ENCODE assay signal across 16 cellular contexts in genomic region chr2:64137996-64138395, GRCh38. TPM values are rescaled to one million over a fixed set of nuclear protein-coding genes. Genes with fewer than 3 reads are reported as not detected.
DNase-seq lines count a peak whose midpoint lies in the region; ATAC-seq, FAIRE-seq and TF ChIP-seq lines count a peak whose summit lies in the region.
"Had no signal": no experiment of that assay in that cellular context is flagged by ENCODE, and none has a peak within 500 bp of the region (broad histone marks: within the 10 kb centered on the region; RNA-seq: fewer than 3 reads in every experiment).

No MANE protein-coding gene starts in this region.

- H3K9ac ChIP-seq in HepG2 (ENCODE audit: insufficient read depth, low read depth, low read length) = no peak overlapping the region

- no peak for TF ChIP-seq EP300 in HepG2 (IDR thresholded peaks at IDR 0.05; ENCODE audit: low read depth in 2 of 2, low read length in 2 of 2)
- TF ChIP-seq EP300 in HepG2 (CRISPR knock-in tag; IDR thresholded peaks at IDR 0.05; ENCODE audit: borderline replicate concordance) = no peak

- TF ChIP-seq RAD21 in HepG2 (CRISPR knock-in tag; IDR thresholded peaks at IDR 0.05) = no peak

- in situ Hi-C loops in HepG2 (cut with HindIII; ENCODE audit: extremely low pct_ligation_motif_present, low pct_unique_long_range_greater_than_20kb) = no loop called here

- TF ChIP-seq CTCF in HepG2 (CRISPR knock-in tag; IDR thresholded peaks at IDR 0.05) (no peak), right lobe of liver (IDR thresholded peaks at IDR 0.05) (no peak)

- FAIRE-seq in HepG2 (lab: Jason Lieb, UNC) = no peak

- H3K4me2 ChIP-seq in HepG2 (ENCODE audit: low read depth, low read length) = no peak overlapping the region

- H3K27me3 ChIP-seq in HepG2 (ENCODE audit: control insufficient read depth in 1 of 2, insufficient read depth in 2 of 2, low read length in 2 of 2) = no peaks in the 10 kb centered on the region; a peak in 1 of 5 replicates
- no peaks in the 10 kb centered on the region for H3K27me3 ChIP-seq in right lobe of liver
- H3K27me3 ChIP-seq: MG63, ovary had no signal

- no peaks in the 10 kb centered on the region for H3K27me3 Mint-ChIP-seq in activated naive CD8-positive, alpha-beta T cell treated with anti-CD3 and anti-CD28 coated beads, Interleukin-2, amount 50 U/mL, for 24 hours
- no peaks in the 10 kb centered on the region for H3K27me3 Mint-ChIP-seq in naive B cell
- H3K27me3 Mint-ChIP-seq: central memory CD8-positive, alpha-beta T cell had no signal

- H3K4me1 ChIP-seq in HepG2 (ENCODE audit: insufficient read depth, low read length) = peaks cover 34% of the 10 kb centered on the region
- peaks cover 0 to 16% (median 6%) of the 10 kb centered on the region in 4 donors for H3K4me1 ChIP-seq in right lobe of liver

- CTCF ChIA-PET in HepG2 (lab: Yijun Ruan, JAX; ENCODE audit: low intra/inter-chr PET ratio, low total read pairs) = no interaction called here

- no peak overlapping the region for H3K4me3 Mint-ChIP-seq in activated naive CD8-positive, alpha-beta T cell treated with anti-CD3 and anti-CD28 coated beads, Interleukin-2, amount 50 U/mL, for 24 hours
- peak overlapping the region in 5 of 8 donors; percentile 5 to 70 (median 23) for H3K4me3 Mint-ChIP-seq in naive B cell
- H3K4me3 Mint-ChIP-seq: central memory CD8-positive, alpha-beta T cell had no signal

- no peak overlapping the region for H3K27ac ChIP-seq in HepG2 (ENCODE audit: extremely low read length, insufficient read depth, low read length)
- H3K27ac ChIP-seq in right lobe of liver = no peak overlapping the region
- H3K27ac ChIP-seq: ovary had no signal

- DNase-seq in HepG2 (ENCODE audit: low spot score) (no peak), right lobe of liver (no peak), naive B cell (no peak), activated gamma-delta T cell (lab: John Stamatoyannopoulos, UW) (no peak)
- no peak for DNase-seq in activated naive CD8-positive, alpha-beta T cell treated with anti-CD3 and anti-CD28 coated beads, Interleukin-2, amount 50 U/mL, for 24 hours
- no peak for DNase-seq in activated effector memory CD4-positive, alpha-beta T cell treated with anti-CD3 and anti-CD28 coated beads, Interleukin-2, amount 50 U/mL, for 16 hours
- DNase-seq: activated CD4-positive, alpha-beta T cell treated with anti-CD3 and anti-CD28 coated beads for 4 hours; activated naive CD4-positive, alpha-beta T cell treated with anti-CD3 and anti-CD28 coated beads, Interleukin-2, amount 50 U/mL, for 16 hours; DMS79; mesenchymal stem cell; MG63; NCI-H2171; ovary had no signal

- peaks cover 17% of the 10 kb centered on the region for H3K36me3 Mint-ChIP-seq in activated naive CD8-positive, alpha-beta T cell treated with anti-CD3 and anti-CD28 coated beads, Interleukin-2, amount 50 U/mL, for 24 hours (ENCODE audit: low read depth)
- H3K36me3 Mint-ChIP-seq in naive B cell = no peaks in the 10 kb centered on the region

- H3K36me3 ChIP-seq in HepG2 (replicated peaks in 1 of 2; ENCODE audit: control insufficient read depth in 1 of 2, insufficient read depth in 2 of 2, low read length in 2 of 2) (peaks cover 4 to 7% of the 10 kb centered on the region in 2 experiments; a peak in 2 of 5 replicates), right lobe of liver (no peaks in the 10 kb centered on the region)
- H3K36me3 ChIP-seq: MG63, ovary had no signal

- peaks cover 98% of the 10 kb centered on the region for H3K79me2 ChIP-seq in HepG2 (ENCODE audit: insufficient read depth, low read length)

- TF ChIP-seq POLR2A in HepG2 (IDR thresholded peaks at IDR 0.05; ENCODE audit: insufficient read depth in 1 of 2, low read depth in 2 of 2, low read length in 2 of 2) = no peak
- TF ChIP-seq POLR2A in right lobe of liver (IDR thresholded peaks at IDR 0.05) = no peak

- H3K9me3 Mint-ChIP-seq in activated naive CD8-positive, alpha-beta T cell treated with anti-CD3 and anti-CD28 coated beads, Interleukin-2, amount 50 U/mL, for 24 hours = no peaks in the 10 kb centered on the region
- H3K9me3 Mint-ChIP-seq in naive B cell = no peaks in the 10 kb centered on the region
- H3K9me3 Mint-ChIP-seq: central memory CD8-positive, alpha-beta T cell had no signal

- H3K4me1 Mint-ChIP-seq in activated naive CD8-positive, alpha-beta T cell treated with anti-CD3 and anti-CD28 coated beads, Interleukin-2, amount 50 U/mL, for 24 hours = peaks cover 90% of the 10 kb centered on the region
- H3K4me1 Mint-ChIP-seq in naive B cell = peaks cover 44 to 72% (median 59%) of the 10 kb centered on the region in 3 donors

- H3K4me3 ChIP-seq in HepG2 (replicated peaks in 1 of 3; ENCODE audit: insufficient read depth in 1 of 3, low read depth in 2 of 3, low read length in 3 of 3) (no peak overlapping the region), right lobe of liver (no peak overlapping the region)
- H3K4me3 ChIP-seq: MG63, ovary had no signal

- no peak for ATAC-seq in HepG2
- ATAC-seq in right lobe of liver = no peak
- no peak for ATAC-seq in activated naive CD8-positive, alpha-beta T cell treated with anti-CD3 and anti-CD28 coated beads, Interleukin-2, amount 50 U/mL, for 24 hours
- ATAC-seq in naive B cell (ENCODE audit: low read depth in 2 of 2) = no peak
- ATAC-seq in HG03095 (IDR thresholded peaks at IDR 0.05; ENCODE audit: unreplicated experiment) = no peak
- no peak for ATAC-seq in GM19397 (IDR thresholded peaks at IDR 0.05; ENCODE audit: unreplicated experiment)

- H4K20me1 ChIP-seq in HepG2 (ENCODE audit: insufficient read depth, low read length) = peaks cover 3% of the 10 kb centered on the region; the same call in 1 of the 2 replicates

- H3K27ac Mint-ChIP-seq in activated naive CD8-positive, alpha-beta T cell treated with anti-CD3 and anti-CD28 coated beads, Interleukin-2, amount 50 U/mL, for 24 hours = peak overlapping the region; percentile 75
- H3K27ac Mint-ChIP-seq in naive B cell = peak overlapping the region in 5 of 6 donors; percentile 8 to 76 (median 69)

- POLR2A ChIA-PET in HepG2 (lab: Yijun Ruan, JAX) = no interaction called here

- H3K9me3 ChIP-seq in HepG2 (ENCODE audit: low read length) (no peaks in the 10 kb centered on the region), right lobe of liver (no peaks in the 10 kb centered on the region)
- H3K9me3 ChIP-seq: MG63, ovary had no signal

- intact Hi-C loops in HepG2 (cut with micrococcal nuclease; ENCODE audit: unreplicated experiment) (no loop called here), right lobe of liver (cut with DNase I) (no loop called here)

- no TSS peak for BruUV-seq in HepG2 (replicated peaks; lab: Mats Ljungman, UMichigan)

- no peak overlapping the region for H2AFZ ChIP-seq in HepG2 (ENCODE audit: low read length)

- 97% methylated on average over 3 of the region's 3 CpGs for WGBS in HepG2 (ENCODE audit: low lambda C conversion rate)
- 96% methylated on average over 3 of the region's 3 CpGs for WGBS in right lobe of liver (ENCODE audit: insufficient coverage, low coverage, low lambda C conversion rate, missing lambda C conversion rate)

TF ChIP-seq in HepG2, 621 proteins besides CTCF, POLR2A, EP300 and RAD21:
- TF ChIP-seq RBM22 (optimal IDR thresholded peaks at IDR 0.05; ENCODE audit: low read length) = peak; percentile 27
- no peak for TF ChIP-seq ZNF350 (CRISPR knock-in tag; IDR thresholded peaks at IDR 0.05; ENCODE audit: borderline replicate concordance, low read depth)
- TF ChIP-seq ATF4 (CRISPR knock-in tag; IDR thresholded peaks at IDR 0.05) = no peak
TF ChIP-seq in HepG2: peak in this region for 1.

RNA-seq across cellular contexts. Expression of gene PELI1, which starts 6.2 kb away (rescaled TPM):
- total RNA-seq in HepG2 (2016; rRNA removed; fragmentation: Illumina TruSeq; extraction: Trizol) = 12.5 and 14.9 TPM in 2 replicates
- total RNA-seq in HepG2 (2016; cell fraction: cytosol; rRNA removed; fragmentation: Illumina TruSeq; extraction: Trizol; ENCODE audit: low read depth) = 2.5 and 3.3 TPM in 2 replicates
- total RNA-seq in HepG2 (2016; cell fraction: insoluble cytoplasmic fraction; rRNA removed; fragmentation: Illumina TruSeq; extraction: Trizol) = 12.6 and 13.4 TPM in 2 replicates
- total RNA-seq in HepG2 (2016; cell fraction: membrane; rRNA removed; fragmentation: Illumina TruSeq; extraction: Trizol) = 8.4 and 8.8 TPM in 2 replicates
- 15.1 and 17.0 TPM in 2 replicates for total RNA-seq in HepG2 (2016; cell fraction: nucleus; rRNA removed; fragmentation: Illumina TruSeq; extraction: Trizol)
- 12.9 and 16.2 TPM in 2 replicates for polyA plus RNA-seq in HepG2 (2011; rRNA removed)
- polyA plus RNA-seq in HepG2 (2011; cell fraction: cytosol; rRNA removed) = 7.3 and 10.7 TPM in 2 replicates
- 13.3 and 15.0 TPM in 2 replicates for polyA plus RNA-seq in HepG2 (2011; cell fraction: nucleus; rRNA removed)
- 16.2 and 18.9 TPM in 2 replicates for polyA plus RNA-seq in HepG2 (2012)
- 0.62 and 0.97 TPM in 2 replicates for polyA plus RNA-seq in HepG2 (2016; cell fraction: cytosol; fragmentation: Illumina TruSeq; extraction: Trizol; ENCODE audit: low read depth)
- 13.0 and 13.7 TPM in 2 replicates for polyA plus RNA-seq in HepG2 (2016; cell fraction: insoluble cytoplasmic fraction; fragmentation: Illumina TruSeq; extraction: Trizol; ENCODE audit: low read depth)
- polyA plus RNA-seq in HepG2 (2016; cell fraction: membrane; fragmentation: Illumina TruSeq; extraction: Trizol; ENCODE audit: low read depth) = 3.4 and 3.7 TPM in 2 replicates
- polyA plus RNA-seq in HepG2 (2016; cell fraction: nucleus; fragmentation: Illumina TruSeq; extraction: Trizol; ENCODE audit: insufficient read depth, low read depth) = 16.7 and 17.7 TPM in 2 replicates
- polyA minus RNA-seq in HepG2 (2011; rRNA and poly(A)+ RNA removed; ENCODE audit: low replicate concordance) = 2.3 and 28.4 TPM in 2 replicates
- polyA minus RNA-seq in HepG2 (2011; cell fraction: cytosol; rRNA and poly(A)+ RNA removed) = 18.2 and 21.7 TPM in 2 replicates
- 28.5 and 29.6 TPM in 2 replicates for polyA minus RNA-seq in HepG2 (2011; cell fraction: nucleus; rRNA and poly(A)+ RNA removed)
- 10 to 100 TPM in 1 of 6 experiments, 1 to 10 TPM in 5; 4.7 to 18.8 (median 8.3) TPM for total RNA-seq in right lobe of liver
- polyA plus RNA-seq in naive B cell (ENCODE audit: low read depth in 6 of 6) = 10 to 100 TPM; 19.6 to 52.1 (median 28.9) TPM
